Comparison of ENCODE assay signal across 8 cellular contexts in the genomic region with DNA sequence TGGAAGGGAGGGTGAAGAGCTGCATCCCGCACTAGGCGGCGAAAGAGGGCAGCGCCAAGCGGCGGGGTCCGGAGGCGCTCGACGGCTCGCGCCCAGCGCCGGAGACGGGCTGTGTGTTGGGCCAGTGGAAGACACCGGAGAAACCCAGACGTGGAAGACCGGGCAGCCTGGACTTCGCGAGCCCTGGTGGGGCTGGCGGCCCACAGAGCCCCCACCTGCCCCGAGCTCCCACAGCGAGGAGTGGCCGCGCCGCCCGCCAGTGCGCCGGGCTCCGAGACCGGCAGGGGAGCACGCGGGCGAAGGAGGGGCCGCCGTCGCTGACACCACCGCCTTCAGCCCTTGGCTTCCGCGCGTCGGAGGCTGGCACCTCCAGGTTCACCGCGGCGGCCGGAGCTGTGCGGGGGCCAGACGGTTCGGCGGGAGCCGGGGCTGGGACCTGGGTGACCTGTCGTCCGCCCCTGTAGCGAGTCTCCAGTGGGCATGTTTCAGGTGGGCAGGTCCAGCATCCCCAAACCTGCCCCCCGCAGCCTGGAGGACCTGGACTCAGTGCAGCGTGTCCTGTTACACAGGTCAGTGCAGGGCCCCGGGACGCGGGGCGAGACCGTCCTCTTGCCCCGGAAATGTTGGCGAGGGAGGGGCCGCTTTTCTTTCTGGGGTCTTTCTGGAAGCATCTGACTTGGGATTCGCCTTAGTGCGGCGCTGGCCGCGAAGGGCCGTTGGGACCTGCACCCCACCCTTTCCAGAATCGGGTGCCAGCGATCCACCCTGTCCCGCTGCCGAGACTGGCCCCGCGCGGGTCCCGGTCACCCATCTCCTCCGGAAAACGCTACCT. TPM values are rescaled to one million over a fixed set of nuclear protein-coding genes. Genes with fewer than 3 reads are reported as not detected.
DNase-seq lines count a peak whose midpoint lies in the region; ATAC-seq and TF ChIP-seq lines count a peak whose summit lies in the region.

No MANE protein-coding gene starts in this region.

- peaks cover 43% of the 10 kb centered on the region for H3K27me3 Mint-ChIP-seq in activated T-cell treated with anti-CD3 and anti-CD28 coated beads, Interleukin-2, amount 50 U/mL, for 72 hours (ENCODE audit: low read depth)

- H3K27ac ChIP-seq in parathyroid adenoma: no peak overlapping the region

- peak overlapping the region; percentile 66 for H3K4me2 ChIP-seq in parathyroid adenoma (ENCODE audit: low read length)

- POLR2A ChIA-PET in GM10248 (lab: Yijun Ruan, JAX): no interaction called here

- intact Hi-C loops in left cardiac atrium (cut with DNase I): no loop called here

- H3K36me3 Mint-ChIP-seq in activated T-cell treated with anti-CD3 and anti-CD28 coated beads, Interleukin-2, amount 50 U/mL, for 72 hours (ENCODE audit: insufficient read depth in 2 of 2): no peaks in the 10 kb centered on the region

- CTCF ChIA-PET in GM10248 (lab: Yijun Ruan, JAX): interaction anchor here (1.6 to 2.2 kb wide), 4 partner anchors 8 to 109 kb away, joined by 4 to 9 read pairs (median 5); no protein-coding TSS in a partner anchor

- peak overlapping the region; percentile 74 to 82 for H3K4me3 Mint-ChIP-seq in activated T-cell treated with anti-CD3 and anti-CD28 coated beads, Interleukin-2, amount 50 U/mL, for 72 hours

- ATAC-seq in HG03139 (IDR thresholded peaks at IDR 0.05; ENCODE audit: unreplicated experiment) (peak; percentile 51), left cardiac atrium (peak; percentile 89 to 91)
- ATAC-seq in activated T-cell treated with anti-CD3 and anti-CD28 coated beads, Interleukin-2, amount 50 U/mL, for 72 hours (replicated peaks in 1 of 2): peak; percentile 82 to 85

- no peak overlapping the region for H3K27ac Mint-ChIP-seq in activated T-cell treated with anti-CD3 and anti-CD28 coated beads, Interleukin-2, amount 50 U/mL, for 72 hours

- no peak overlapping the region for H3K9ac ChIP-seq in parathyroid adenoma

- no peaks in the 10 kb centered on the region for H3K4me1 ChIP-seq in parathyroid adenoma

- no peaks in the 10 kb centered on the region for H3K27me3 ChIP-seq in parathyroid adenoma (ENCODE audit: control insufficient read depth, insufficient read depth, low read length)

- H3K9me3 ChIP-seq in parathyroid adenoma (ENCODE audit: control insufficient read depth, low read length): no peaks in the 10 kb centered on the region

- H3K4me3 ChIP-seq in GM12865 (ENCODE audit: low read depth, low read length): peak overlapping the region; percentile 15
- peak overlapping the region; percentile 51 for H3K4me3 ChIP-seq in parathyroid adenoma (ENCODE audit: low read depth, low read length)

- TF ChIP-seq CTCF in GM12865 (IDR thresholded peaks at IDR 0.05; ENCODE audit: insufficient read depth, low read depth, low read length, missing control alignments): no peak
- TF ChIP-seq CTCF in parathyroid adenoma (IDR thresholded peaks at IDR 0.05): peak; percentile 13
- TF ChIP-seq CTCF in GM10248 (IDR thresholded peaks at IDR 0.05; ENCODE audit: control extremely low read depth, extremely low read depth, low read depth, missing control alignments): no peak

- H3K36me3 ChIP-seq in parathyroid adenoma (ENCODE audit: control insufficient read depth, insufficient read depth, low read length): no peaks in the 10 kb centered on the region

- peaks cover 6% of the 10 kb centered on the region for H3K4me1 Mint-ChIP-seq in activated T-cell treated with anti-CD3 and anti-CD28 coated beads, Interleukin-2, amount 50 U/mL, for 72 hours (ENCODE audit: low read depth)

- peaks cover 0 to 4% of the 10 kb centered on the region in 2 donors for H3K9me3 Mint-ChIP-seq in activated T-cell treated with anti-CD3 and anti-CD28 coated beads, Interleukin-2, amount 50 U/mL, for 72 hours

- H3K79me2 ChIP-seq in parathyroid adenoma: no peaks in the 10 kb centered on the region

- H2AFZ ChIP-seq in parathyroid adenoma: peak overlapping the region; percentile 83

- DNase-seq in GM12865 (ENCODE audit: low read depth) (no peak), left cardiac atrium (peak; percentile 35), kidney glomerular epithelial cell (lab: John Stamatoyannopoulos, UW) (no peak), dedifferentiated amniotic fluid mesenchymal stem cell (ENCODE audit: extremely low spot score) (no peak), GM10248 (ENCODE audit: extremely low spot score) (no peak)
- DNase-seq in activated T-cell treated with anti-CD3 and anti-CD28 coated beads, Interleukin-2, amount 50 U/mL, for 72 hours: peak; percentile 15 to 30

RNA-seq across cellular contexts. Expression of a gene that starts 9.6 kb away (rescaled TPM):
- total RNA-seq in activated T-cell treated with anti-CD3 and anti-CD28 coated beads, Interleukin-2, amount 50 U/mL, for 72 hours: under 1 TPM; 0.12 to 0.60 TPM
- 1 to 10 TPM; 5.3 to 5.6 TPM for total RNA-seq in left cardiac atrium

Comparison
In these comparisons a context has a peak if more than half of its experiments do, and no peak if none do; other contexts are left out.
1. DNase-seq: peak in activated T-cell treated with anti-CD3 and anti-CD28 coated beads, Interleukin-2, amount 50 U/mL, for 72 hours (2 of 2) and left cardiac atrium (single experiment); none in GM12865 (single experiment), kidney glomerular epithelial cell (single experiment), dedifferentiated amniotic fluid mesenchymal stem cell (single experiment) and GM10248 (single experiment).
2. Peak in every context shown above with its lines, with median percentiles within 50 percentile points of each other: ATAC-seq.